In the genomic region with DNA sequence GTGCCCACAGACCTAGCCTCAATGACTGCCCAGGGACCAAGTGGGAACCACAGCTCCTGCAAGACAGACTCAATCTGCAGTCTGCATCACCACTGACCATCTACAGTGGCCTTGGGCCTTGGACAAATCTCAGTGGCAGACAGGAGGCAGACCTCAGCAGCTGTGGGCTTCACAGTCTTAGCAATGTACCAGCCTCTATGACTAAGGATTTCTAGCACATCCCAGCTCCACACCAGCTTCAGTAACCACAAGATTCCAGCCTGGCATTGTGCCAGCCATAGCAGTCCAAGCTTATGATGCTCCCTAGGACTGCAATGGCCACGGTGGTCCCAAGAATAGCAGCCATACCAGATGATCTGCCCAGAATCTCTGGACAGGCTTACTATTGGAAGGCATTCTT, we compare ENCODE assay signal across 2 cellular contexts.
TF ChIP-seq lines count a peak whose summit lies in the region.

No MANE protein-coding gene starts in this region.

TF ChIP-seq in SK-N-SH, 30 proteins besides CTCF, POLR2A, EP300 and RAD21 (continued from another document):
- TF ChIP-seq, protein P1, sequence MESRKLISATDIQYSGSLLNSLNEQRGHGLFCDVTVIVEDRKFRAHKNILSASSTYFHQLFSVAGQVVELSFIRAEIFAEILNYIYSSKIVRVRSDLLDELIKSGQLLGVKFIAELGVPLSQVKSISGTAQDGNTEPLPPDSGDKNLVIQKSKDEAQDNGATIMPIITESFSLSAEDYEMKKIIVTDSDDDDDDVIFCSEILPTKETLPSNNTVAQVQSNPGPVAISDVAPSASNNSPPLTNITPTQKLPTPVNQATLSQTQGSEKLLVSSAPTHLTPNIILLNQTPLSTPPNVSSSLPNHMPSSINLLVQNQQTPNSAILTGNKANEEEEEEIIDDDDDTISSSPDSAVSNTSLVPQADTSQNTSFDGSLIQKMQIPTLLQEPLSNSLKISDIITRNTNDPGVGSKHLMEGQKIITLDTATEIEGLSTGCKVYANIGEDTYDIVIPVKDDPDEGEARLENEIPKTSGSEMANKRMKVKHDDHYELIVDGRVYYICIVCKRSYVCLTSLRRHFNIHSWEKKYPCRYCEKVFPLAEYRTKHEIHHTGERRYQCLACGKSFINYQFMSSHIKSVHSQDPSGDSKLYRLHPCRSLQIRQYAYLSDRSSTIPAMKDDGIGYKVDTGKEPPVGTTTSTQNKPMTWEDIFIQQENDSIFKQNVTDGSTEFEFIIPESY (IDR thresholded peaks at IDR 0.05; ENCODE audit: borderline replicate concordance, low read depth) = no peak
- no peak for TF ChIP-seq RCOR1 (IDR thresholded peaks at IDR 0.05; ENCODE audit: low read length)
- TF ChIP-seq EZH2phosphoT487 (IDR thresholded peaks at IDR 0.05; ENCODE audit: borderline replicate concordance, low read depth) = no peak
- TF ChIP-seq GABPA (IDR thresholded peaks at IDR 0.05; ENCODE audit: low read depth) = no peak
- peak; percentile 72 for TF ChIP-seq NFIC (IDR thresholded peaks at IDR 0.05; ENCODE audit: borderline replicate concordance)
- TF ChIP-seq RFX5 (IDR thresholded peaks at IDR 0.05; ENCODE audit: low read length) = no peak
- TF ChIP-seq POLR2AphosphoS5 (IDR thresholded peaks at IDR 0.05; ENCODE audit: low read depth, low read length) = no peak
- no peak for TF ChIP-seq CHD2 (IDR thresholded peaks at IDR 0.05; ENCODE audit: low read length, partially characterized antibody)
- TF ChIP-seq, protein P2, sequence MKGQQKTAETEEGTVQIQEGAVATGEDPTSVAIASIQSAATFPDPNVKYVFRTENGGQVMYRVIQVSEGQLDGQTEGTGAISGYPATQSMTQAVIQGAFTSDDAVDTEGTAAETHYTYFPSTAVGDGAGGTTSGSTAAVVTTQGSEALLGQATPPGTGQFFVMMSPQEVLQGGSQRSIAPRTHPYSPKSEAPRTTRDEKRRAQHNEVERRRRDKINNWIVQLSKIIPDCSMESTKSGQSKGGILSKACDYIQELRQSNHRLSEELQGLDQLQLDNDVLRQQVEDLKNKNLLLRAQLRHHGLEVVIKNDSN (IDR thresholded peaks at IDR 0.05; ENCODE audit: borderline replicate concordance, low read depth) = no peak
- TF ChIP-seq FOXM1 (IDR thresholded peaks at IDR 0.05; ENCODE audit: low read depth) = no peak

TF ChIP-seq in GM23338, 12 proteins besides CTCF, POLR2A, EP300 and RAD21 (continued from another document):
- TF ChIP-seq, protein P3, sequence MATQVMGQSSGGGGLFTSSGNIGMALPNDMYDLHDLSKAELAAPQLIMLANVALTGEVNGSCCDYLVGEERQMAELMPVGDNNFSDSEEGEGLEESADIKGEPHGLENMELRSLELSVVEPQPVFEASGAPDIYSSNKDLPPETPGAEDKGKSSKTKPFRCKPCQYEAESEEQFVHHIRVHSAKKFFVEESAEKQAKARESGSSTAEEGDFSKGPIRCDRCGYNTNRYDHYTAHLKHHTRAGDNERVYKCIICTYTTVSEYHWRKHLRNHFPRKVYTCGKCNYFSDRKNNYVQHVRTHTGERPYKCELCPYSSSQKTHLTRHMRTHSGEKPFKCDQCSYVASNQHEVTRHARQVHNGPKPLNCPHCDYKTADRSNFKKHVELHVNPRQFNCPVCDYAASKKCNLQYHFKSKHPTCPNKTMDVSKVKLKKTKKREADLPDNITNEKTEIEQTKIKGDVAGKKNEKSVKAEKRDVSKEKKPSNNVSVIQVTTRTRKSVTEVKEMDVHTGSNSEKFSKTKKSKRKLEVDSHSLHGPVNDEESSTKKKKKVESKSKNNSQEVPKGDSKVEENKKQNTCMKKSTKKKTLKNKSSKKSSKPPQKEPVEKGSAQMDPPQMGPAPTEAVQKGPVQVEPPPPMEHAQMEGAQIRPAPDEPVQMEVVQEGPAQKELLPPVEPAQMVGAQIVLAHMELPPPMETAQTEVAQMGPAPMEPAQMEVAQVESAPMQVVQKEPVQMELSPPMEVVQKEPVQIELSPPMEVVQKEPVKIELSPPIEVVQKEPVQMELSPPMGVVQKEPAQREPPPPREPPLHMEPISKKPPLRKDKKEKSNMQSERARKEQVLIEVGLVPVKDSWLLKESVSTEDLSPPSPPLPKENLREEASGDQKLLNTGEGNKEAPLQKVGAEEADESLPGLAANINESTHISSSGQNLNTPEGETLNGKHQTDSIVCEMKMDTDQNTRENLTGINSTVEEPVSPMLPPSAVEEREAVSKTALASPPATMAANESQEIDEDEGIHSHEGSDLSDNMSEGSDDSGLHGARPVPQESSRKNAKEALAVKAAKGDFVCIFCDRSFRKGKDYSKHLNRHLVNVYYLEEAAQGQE (IDR thresholded peaks at IDR 0.05; ENCODE audit: unreplicated experiment) = no peak
- no peak for TF ChIP-seq NANOG (IDR thresholded peaks at IDR 0.05; ENCODE audit: borderline replicate concordance)
- no peak for TF ChIP-seq POLR2AphosphoS5 (IDR thresholded peaks at IDR 0.05; ENCODE audit: low read depth)
- no peak for TF ChIP-seq EZH2phosphoT487 (IDR thresholded peaks at IDR 0.05; ENCODE audit: unreplicated experiment)
- TF ChIP-seq ZNF114 (CRISPR knock-in tag; IDR thresholded peaks at IDR 0.05) = no peak
- TF ChIP-seq CREB1 (CRISPR knock-in tag; IDR thresholded peaks at IDR 0.05; ENCODE audit: low read depth) = no peak
- TF ChIP-seq, protein P4, sequence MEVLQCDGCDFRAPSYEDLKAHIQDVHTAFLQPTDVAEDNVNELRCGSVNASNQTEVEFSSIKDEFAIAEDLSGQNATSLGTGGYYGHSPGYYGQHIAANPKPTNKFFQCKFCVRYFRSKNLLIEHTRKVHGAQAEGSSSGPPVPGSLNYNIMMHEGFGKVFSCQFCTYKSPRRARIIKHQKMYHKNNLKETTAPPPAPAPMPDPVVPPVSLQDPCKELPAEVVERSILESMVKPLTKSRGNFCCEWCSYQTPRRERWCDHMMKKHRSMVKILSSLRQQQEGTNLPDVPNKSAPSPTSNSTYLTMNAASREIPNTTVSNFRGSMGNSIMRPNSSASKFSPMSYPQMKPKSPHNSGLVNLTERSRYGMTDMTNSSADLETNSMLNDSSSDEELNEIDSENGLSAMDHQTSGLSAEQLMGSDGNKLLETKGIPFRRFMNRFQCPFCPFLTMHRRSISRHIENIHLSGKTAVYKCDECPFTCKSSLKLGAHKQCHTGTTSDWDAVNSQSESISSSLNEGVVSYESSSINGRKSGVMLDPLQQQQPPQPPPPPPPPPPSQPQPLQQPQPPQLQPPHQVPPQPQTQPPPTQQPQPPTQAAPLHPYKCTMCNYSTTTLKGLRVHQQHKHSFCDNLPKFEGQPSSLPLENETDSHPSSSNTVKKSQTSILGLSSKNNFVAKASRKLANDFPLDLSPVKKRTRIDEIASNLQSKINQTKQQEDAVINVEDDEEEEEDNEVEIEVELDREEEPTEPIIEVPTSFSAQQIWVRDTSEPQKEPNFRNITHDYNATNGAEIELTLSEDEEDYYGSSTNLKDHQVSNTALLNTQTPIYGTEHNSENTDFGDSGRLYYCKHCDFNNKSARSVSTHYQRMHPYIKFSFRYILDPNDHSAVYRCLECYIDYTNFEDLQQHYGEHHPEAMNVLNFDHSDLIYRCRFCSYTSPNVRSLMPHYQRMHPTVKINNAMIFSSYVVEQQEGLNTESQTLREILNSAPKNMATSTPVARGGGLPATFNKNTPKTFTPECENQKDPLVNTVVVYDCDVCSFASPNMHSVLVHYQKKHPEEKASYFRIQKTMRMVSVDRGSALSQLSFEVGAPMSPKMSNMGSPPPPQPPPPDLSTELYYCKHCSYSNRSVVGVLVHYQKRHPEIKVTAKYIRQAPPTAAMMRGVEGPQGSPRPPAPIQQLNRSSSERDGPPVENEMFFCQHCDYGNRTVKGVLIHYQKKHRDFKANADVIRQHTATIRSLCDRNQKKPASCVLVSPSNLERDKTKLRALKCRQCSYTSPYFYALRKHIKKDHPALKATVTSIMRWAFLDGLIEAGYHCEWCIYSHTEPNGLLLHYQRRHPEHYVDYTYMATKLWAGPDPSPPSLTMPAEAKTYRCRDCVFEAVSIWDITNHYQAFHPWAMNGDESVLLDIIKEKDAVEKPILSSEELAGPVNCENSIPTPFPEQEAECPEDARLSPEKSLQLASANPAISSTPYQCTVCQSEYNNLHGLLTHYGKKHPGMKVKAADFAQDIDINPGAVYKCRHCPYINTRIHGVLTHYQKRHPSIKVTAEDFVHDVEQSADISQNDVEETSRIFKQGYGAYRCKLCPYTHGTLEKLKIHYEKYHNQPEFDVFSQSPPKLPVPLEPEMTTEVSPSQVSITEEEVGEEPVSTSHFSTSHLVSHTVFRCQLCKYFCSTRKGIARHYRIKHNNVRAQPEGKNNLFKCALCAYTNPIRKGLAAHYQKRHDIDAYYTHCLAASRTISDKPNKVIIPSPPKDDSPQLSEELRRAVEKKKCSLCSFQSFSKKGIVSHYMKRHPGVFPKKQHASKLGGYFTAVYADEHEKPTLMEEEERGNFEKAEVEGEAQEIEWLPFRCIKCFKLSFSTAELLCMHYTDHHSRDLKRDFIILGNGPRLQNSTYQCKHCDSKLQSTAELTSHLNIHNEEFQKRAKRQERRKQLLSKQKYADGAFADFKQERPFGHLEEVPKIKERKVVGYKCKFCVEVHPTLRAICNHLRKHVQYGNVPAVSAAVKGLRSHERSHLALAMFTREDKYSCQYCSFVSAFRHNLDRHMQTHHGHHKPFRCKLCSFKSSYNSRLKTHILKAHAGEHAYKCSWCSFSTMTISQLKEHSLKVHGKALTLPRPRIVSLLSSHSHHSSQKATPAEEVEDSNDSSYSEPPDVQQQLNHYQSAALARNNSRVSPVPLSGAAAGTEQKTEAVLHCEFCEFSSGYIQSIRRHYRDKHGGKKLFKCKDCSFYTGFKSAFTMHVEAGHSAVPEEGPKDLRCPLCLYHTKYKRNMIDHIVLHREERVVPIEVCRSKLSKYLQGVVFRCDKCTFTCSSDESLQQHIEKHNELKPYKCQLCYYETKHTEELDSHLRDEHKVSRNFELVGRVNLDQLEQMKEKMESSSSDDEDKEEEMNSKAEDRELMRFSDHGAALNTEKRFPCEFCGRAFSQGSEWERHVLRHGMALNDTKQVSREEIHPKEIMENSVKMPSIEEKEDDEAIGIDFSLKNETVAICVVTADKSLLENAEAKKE (CRISPR knock-in tag; IDR thresholded peaks at IDR 0.05) = no peak
- no peak for TF ChIP-seq ZNF331 (CRISPR knock-in tag; IDR thresholded peaks at IDR 0.05; ENCODE audit: low read depth)
- TF ChIP-seq, protein P5, sequence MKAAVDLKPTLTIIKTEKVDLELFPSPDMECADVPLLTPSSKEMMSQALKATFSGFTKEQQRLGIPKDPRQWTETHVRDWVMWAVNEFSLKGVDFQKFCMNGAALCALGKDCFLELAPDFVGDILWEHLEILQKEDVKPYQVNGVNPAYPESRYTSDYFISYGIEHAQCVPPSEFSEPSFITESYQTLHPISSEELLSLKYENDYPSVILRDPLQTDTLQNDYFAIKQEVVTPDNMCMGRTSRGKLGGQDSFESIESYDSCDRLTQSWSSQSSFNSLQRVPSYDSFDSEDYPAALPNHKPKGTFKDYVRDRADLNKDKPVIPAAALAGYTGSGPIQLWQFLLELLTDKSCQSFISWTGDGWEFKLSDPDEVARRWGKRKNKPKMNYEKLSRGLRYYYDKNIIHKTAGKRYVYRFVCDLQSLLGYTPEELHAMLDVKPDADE (IDR thresholded peaks at IDR 0.05) = no peak
- no peak for TF ChIP-seq STAT1 (IDR thresholded peaks at IDR 0.05; ENCODE audit: unreplicated experiment)
